In genomic region chr2:43778233-43778632, GRCh38 we compare ENCODE assay signal across 34 cellular contexts.
"Had no signal": no experiment of that assay in that cellular context is flagged by ENCODE, and none has a peak within 500 bp of the region (broad histone marks: within the 10 kb centered on the region; RNA-seq: fewer than 3 reads in every experiment).

No MANE protein-coding gene starts in this region.

- H3K27me3 Mint-ChIP-seq: activated B cell treated with CpG ODN at 0.5 μM for 24 hours; activated CD4-positive, alpha-beta memory T cell treated with anti-CD3 and anti-CD28 coated beads for 36 hours; activated naive CD4-positive, alpha-beta T cell treated with anti-CD3 and anti-CD28 coated beads, Interleukin-2, amount 10 ng/mL, durations not matched to agents 7 days and 5 days; activated naive CD8-positive, alpha-beta T cell; activated naive CD8-positive, alpha-beta T cell treated with anti-CD3 and anti-CD28 coated beads, Interleukin-2, amount 50 U/mL, for 24 hours; central memory CD8-positive, alpha-beta T cell had no signal

- H3K27ac ChIP-seq: brain microvascular endothelial cell, cardiac muscle cell, SJSA1, VCaP had no signal

- H3K9me3 ChIP-seq: SJSA1 had no signal

- H3K4me3 ChIP-seq: cardiac muscle cell, SJSA1 had no signal

- H3K9me3 Mint-ChIP-seq: activated B cell treated with CpG ODN at 0.5 μM for 24 hours; activated CD4-positive, alpha-beta memory T cell treated with anti-CD3 and anti-CD28 coated beads for 36 hours; activated naive CD4-positive, alpha-beta T cell treated with anti-CD3 and anti-CD28 coated beads, Interleukin-2, amount 10 ng/mL, durations not matched to agents 7 days and 5 days; activated naive CD8-positive, alpha-beta T cell treated with anti-CD3 and anti-CD28 coated beads, Interleukin-2, amount 50 U/mL, for 24 hours; activated T-cell treated with anti-CD3 and anti-CD28 coated beads, Interleukin-2, amount 50 U/mL, for 4 hours; activated T-helper 1 cell treated with anti-CD3 and anti-CD28 coated beads, Interleukin-12 subunit alpha, Interleukin-12 subunit beta, Interleukin-2, Interleukin-4 antibody, amounts not matched to agents 30 ng/mL and 10 ng/mL and 1 ng/mL, durations not matched to agents 14 hours and 24 hours and 36 hours; central memory CD8-positive, alpha-beta T cell had no signal

- H3K4me1 ChIP-seq: SJSA1 had no signal

- H3K27me3 ChIP-seq: brain microvascular endothelial cell, cardiac muscle cell, SJSA1 had no signal

- H3K36me3 Mint-ChIP-seq: activated naive CD4-positive, alpha-beta T cell treated with anti-CD3 and anti-CD28 coated beads, Interleukin-2, amount 10 ng/mL, durations not matched to agents 7 days and 5 days had no signal

- H3K4me3 Mint-ChIP-seq: activated B cell treated with CpG ODN at 0.5 μM for 24 hours; activated CD4-positive, alpha-beta memory T cell treated with anti-CD3 and anti-CD28 coated beads for 36 hours; activated naive CD4-positive, alpha-beta T cell treated with anti-CD3 and anti-CD28 coated beads, Interleukin-2, amount 10 ng/mL, durations not matched to agents 7 days and 5 days; activated naive CD8-positive, alpha-beta T cell; activated T-cell treated with anti-CD3 and anti-CD28 coated beads, Interleukin-2, amount 50 U/mL, for 4 hours; activated T-helper 1 cell treated with anti-CD3 and anti-CD28 coated beads, Interleukin-12 subunit alpha, Interleukin-12 subunit beta, Interleukin-2, Interleukin-4 antibody, amounts not matched to agents 30 ng/mL and 10 ng/mL and 1 ng/mL, durations not matched to agents 14 hours and 24 hours and 36 hours; central memory CD8-positive, alpha-beta T cell had no signal

- DNase-seq: activated B cell treated with CpG ODN at 0.5 μM for 24 hours; activated CD4-positive, alpha-beta memory T cell treated with anti-CD3 and anti-CD28 coated beads for 36 hours; activated CD4-positive, alpha-beta T cell treated with anti-CD3 and anti-CD28 coated beads for 4 hours; activated CD4-positive, alpha-beta T cell treated with anti-CD3 and anti-CD28 coated beads, Interleukin-2, amount 50 U/mL, for 1 hour; activated CD4-positive, CD25-positive, alpha-beta regulatory T cell treated with anti-CD3 and anti-CD28 coated beads, Interleukin-2, amount 50 U/mL, for 72 hours; activated CD8-positive, alpha-beta memory T cell treated with anti-CD3 and anti-CD28 coated beads, Interleukin-2, amount 50 U/mL, for 4 hours; activated effector memory CD4-positive, alpha-beta T cell treated with Interleukin-2 at 50 U/mL for 16 hours; activated naive CD4-positive, alpha-beta T cell treated with anti-CD3 and anti-CD28 coated beads, Interleukin-2, amount 10 ng/mL, durations not matched to agents 7 days and 5 days; activated naive CD8-positive, alpha-beta T cell treated with anti-CD3 and anti-CD28 coated beads, Interleukin-2, amount 50 U/mL, for 24 hours; activated T-cell treated with anti-CD3 and anti-CD28 coated beads for 4 hours; activated T-cell treated with anti-CD3 and anti-CD28 coated beads, Interleukin-2, amount 50 U/mL, for 4 hours; amniotic stem cell; aorta; brain microvascular endothelial cell; Kasumi-1; KG1; NCI-H1092 treated with DMSO at 0.1 percent for 48 hours; NCI-H187 treated with DMSO at 0.1 percent for 48 hours; NCI-H2081; NCI-H226; NCI-H446 treated with DMSO at 0.1 percent for 48 hours; NCI-H524 treated with DMSO at 0.1 percent for 48 hours; RPMI8226; SHP77 treated with DMSO at 0.1 percent for 48 hours; T-helper 1 cell; T-helper 9 cell had no signal

- ATAC-seq: activated naive CD8-positive, alpha-beta T cell treated with anti-CD3 and anti-CD28 coated beads, Interleukin-2, amount 50 U/mL, for 24 hours; activated T-cell treated with anti-CD3 and anti-CD28 coated beads, Interleukin-2, amount 50 U/mL, for 4 hours; Panc1; SK-N-SH treated with all-trans-retinoic acid at 6 μM for 48 hours had no signal

- H3K36me3 ChIP-seq: brain microvascular endothelial cell, SJSA1 had no signal

- H3K27ac Mint-ChIP-seq: activated B cell treated with CpG ODN at 0.5 μM for 24 hours; activated CD4-positive, alpha-beta memory T cell treated with anti-CD3 and anti-CD28 coated beads for 36 hours; activated naive CD4-positive, alpha-beta T cell treated with anti-CD3 and anti-CD28 coated beads, Interleukin-2, amount 10 ng/mL, durations not matched to agents 7 days and 5 days; activated naive CD8-positive, alpha-beta T cell; activated T-helper 1 cell treated with anti-CD3 and anti-CD28 coated beads, Interleukin-12 subunit alpha, Interleukin-12 subunit beta, Interleukin-2, Interleukin-4 antibody, amounts not matched to agents 30 ng/mL and 10 ng/mL and 1 ng/mL, durations not matched to agents 14 hours and 24 hours and 36 hours had no signal
